In genomic region chr1:93433407-93433961, GRCh38 we compare ENCODE assay signal across 1 cellular context.
TF ChIP-seq lines count a peak whose summit lies in the region.

No MANE protein-coding gene starts in this region.

TF ChIP-seq in SK-N-SH treated with all-trans-retinoic acid at 6 μM for 48 hours, 23 proteins besides CTCF, POLR2A, EP300 and RAD21 (continued from another document):
- TF ChIP-seq, protein P1, sequence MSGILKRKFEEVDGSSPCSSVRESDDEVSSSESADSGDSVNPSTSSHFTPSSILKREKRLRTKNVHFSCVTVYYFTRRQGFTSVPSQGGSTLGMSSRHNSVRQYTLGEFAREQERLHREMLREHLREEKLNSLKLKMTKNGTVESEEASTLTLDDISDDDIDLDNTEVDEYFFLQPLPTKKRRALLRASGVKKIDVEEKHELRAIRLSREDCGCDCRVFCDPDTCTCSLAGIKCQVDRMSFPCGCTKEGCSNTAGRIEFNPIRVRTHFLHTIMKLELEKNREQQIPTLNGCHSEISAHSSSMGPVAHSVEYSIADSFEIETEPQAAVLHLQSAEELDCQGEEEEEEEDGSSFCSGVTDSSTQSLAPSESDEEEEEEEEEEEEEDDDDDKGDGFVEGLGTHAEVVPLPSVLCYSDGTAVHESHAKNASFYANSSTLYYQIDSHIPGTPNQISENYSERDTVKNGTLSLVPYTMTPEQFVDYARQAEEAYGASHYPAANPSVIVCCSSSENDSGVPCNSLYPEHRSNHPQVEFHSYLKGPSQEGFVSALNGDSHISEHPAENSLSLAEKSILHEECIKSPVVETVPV (CRISPR knock-in tag; IDR thresholded peaks at IDR 0.05), result no peak
- TF ChIP-seq ARNTL (CRISPR knock-in tag; IDR thresholded peaks at IDR 0.05; ENCODE audit: borderline replicate concordance, low read depth) (no peak), RARB (CRISPR knock-in tag; IDR thresholded peaks at IDR 0.05) (no peak)
